9 cellular contexts compared by ENCODE assay signal in genomic region chr3:52983828-52984227, GRCh38.
DNase-seq lines count a peak whose midpoint lies in the region; ATAC-seq and TF ChIP-seq lines count a peak whose summit lies in the region.
"Had no signal": no experiment of that assay in that cellular context is flagged by ENCODE, and none has a peak within 500 bp of the region (broad histone marks: within the 10 kb centered on the region; RNA-seq: fewer than 3 reads in every experiment).

No MANE protein-coding gene starts in this region.

- peak overlapping the region; percentile 23 for H3K4me3 ChIP-seq in CD8-positive, alpha-beta memory T cell (ENCODE audit: low read length)
- H3K4me3 ChIP-seq in HL-60 (replicated peaks; ENCODE audit: insufficient read depth, low read length) (no peak overlapping the region), BE2C (ENCODE audit: low read depth, low read length) (no peak overlapping the region)

- POLR2A ChIA-PET in CD8-positive, alpha-beta memory T cell (lab: Charles Lee): interaction anchor here (1.5 kb wide), 1 partner anchor 62 kb away, joined by 4 read pairs; the partner anchor contains the start of gene SFMBT1

- H3K4me3 Mint-ChIP-seq in CD8-positive, alpha-beta memory T cell: peak overlapping the region; percentile 0 to 78 (median 60)
- H3K4me3 Mint-ChIP-seq in immature natural killer cell: peak overlapping the region; percentile 5 to 67 (median 20)

- H3K4me1 Mint-ChIP-seq in CD8-positive, alpha-beta memory T cell: peaks cover 26 to 37% (median 37%) of the 10 kb centered on the region in 3 donors
- H3K4me1 Mint-ChIP-seq in immature natural killer cell: peaks cover 23 to 36% of the 10 kb centered on the region in 2 donors

- CTCF ChIA-PET in CD8-positive, alpha-beta memory T cell (lab: Charles Lee): interaction anchor here (0.8 to 1.1 kb wide), 4 partner anchors 46 to 63 kb away, joined by 3 read pairs; partner anchors contain the start of gene SFMBT1

- peak overlapping the region; percentile 38 to 91 (median 74) for H3K27ac Mint-ChIP-seq in CD8-positive, alpha-beta memory T cell
- peak overlapping the region; percentile 30 to 91 (median 76) for H3K27ac Mint-ChIP-seq in immature natural killer cell

- no peaks in the 10 kb centered on the region for H3K9me3 Mint-ChIP-seq in CD8-positive, alpha-beta memory T cell
- H3K9me3 Mint-ChIP-seq in immature natural killer cell: no peaks in the 10 kb centered on the region

- peaks cover 29% of the 10 kb centered on the region for H3K4me1 ChIP-seq in CD8-positive, alpha-beta memory T cell (ENCODE audit: insufficient read depth, low read length)
- no peaks in the 10 kb centered on the region for H3K4me1 ChIP-seq in BE2C

- H3K36me3 ChIP-seq in CD8-positive, alpha-beta memory T cell (ENCODE audit: insufficient read depth, low read length): no peaks in the 10 kb centered on the region
- H3K36me3 ChIP-seq in BE2C: no peaks in the 10 kb centered on the region

- H3K9me3 ChIP-seq in CD8-positive, alpha-beta memory T cell (ENCODE audit: low read length): no peaks in the 10 kb centered on the region
- H3K9me3 ChIP-seq in BE2C: no peaks in the 10 kb centered on the region

- H3K36me3 Mint-ChIP-seq in CD8-positive, alpha-beta memory T cell: peaks cover 0 to 3% (median 0%) of the 10 kb centered on the region in 3 donors
- H3K36me3 Mint-ChIP-seq in immature natural killer cell: peaks cover 0 to 3% (median 0%) of the 10 kb centered on the region in 3 donors

- no peak for DNase-seq in CD8-positive, alpha-beta memory T cell
- DNase-seq in HL-60 (ENCODE audit: low read depth in 1 of 2, low spot score in 1 of 2) (no peak), immature natural killer cell (peak in 2 of 3 donors; percentile 4), NCI-H524 treated with DMSO at 0.1 percent for 48 hours (lab: John Stamatoyannopoulos, UW) (no peak), BE2C (no peak), NCI-H1092 treated with DMSO at 0.1 percent for 48 hours (lab: John Stamatoyannopoulos, UW) (no peak), occipital lobe (lab: John Stamatoyannopoulos, UW) (no peak)
- DNase-seq: NCI-H226 had no signal

- TF ChIP-seq CTCF in HL-60 (IDR thresholded peaks at IDR 0.05; ENCODE audit: insufficient read depth, low read length) (no peak), BE2C (IDR thresholded peaks at IDR 0.05; ENCODE audit: low read depth, low read length) (no peak)

- H3K27ac ChIP-seq in CD8-positive, alpha-beta memory T cell (ENCODE audit: low read depth, low read length): peak overlapping the region; percentile 10
- peak overlapping the region; percentile 58 for H3K27ac ChIP-seq in HL-60 (replicated peaks)

- H3K27me3 ChIP-seq in CD8-positive, alpha-beta memory T cell (ENCODE audit: insufficient read depth, low read length, poor library complexity, severe bottlenecking): no peaks in the 10 kb centered on the region
- no peaks in the 10 kb centered on the region for H3K27me3 ChIP-seq in HL-60 (ENCODE audit: insufficient read depth, poor library complexity, severe bottlenecking)
- no peaks in the 10 kb centered on the region for H3K27me3 ChIP-seq in BE2C

- ATAC-seq in GM21390 (IDR thresholded peaks at IDR 0.05; ENCODE audit: unreplicated experiment): peak; percentile 17

- peaks cover 0 to 1% of the 10 kb centered on the region in 2 donors for H3K27me3 Mint-ChIP-seq in CD8-positive, alpha-beta memory T cell
- H3K27me3 Mint-ChIP-seq in immature natural killer cell (ENCODE audit: low read depth in 3 of 3): no peaks in the 10 kb centered on the region

Comparison
In these comparisons a context has a peak if more than half of its experiments do, and no peak if none do; other contexts are left out.
1. DNase-seq: peak in immature natural killer cell (2 of 3); none in CD8-positive, alpha-beta memory T cell (0 of 5), HL-60 (0 of 2), NCI-H524 treated with DMSO at 0.1 percent for 48 hours (single experiment), BE2C (single experiment), NCI-H1092 treated with DMSO at 0.1 percent for 48 hours (single experiment) and occipital lobe (single experiment).